In the genomic region with DNA sequence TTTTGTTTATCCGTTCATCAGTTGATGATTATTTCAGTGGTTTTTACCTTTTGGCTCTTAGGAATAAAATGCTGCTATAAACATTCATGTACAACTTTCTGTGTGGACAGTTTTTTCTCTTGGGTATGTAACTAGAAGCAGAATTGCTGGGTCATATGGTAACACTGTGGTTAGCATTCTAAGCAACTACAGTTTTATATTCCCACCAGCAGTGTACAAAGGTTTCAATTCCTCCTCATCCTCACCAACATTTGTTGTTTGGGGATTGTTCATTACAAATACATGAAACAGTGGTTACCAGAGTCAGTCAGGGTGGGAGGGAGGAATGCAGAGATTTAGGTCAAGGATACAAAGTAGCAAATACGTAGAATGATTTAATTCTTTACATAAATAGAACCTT, we compare ENCODE assay signal across 19 cellular contexts.
DNase-seq lines count a peak whose midpoint lies in the region; ATAC-seq and TF ChIP-seq lines count a peak whose summit lies in the region.
"Had no signal": no experiment of that assay in that cellular context is flagged by ENCODE, and none has a peak within 500 bp of the region (broad histone marks: within the 10 kb centered on the region; RNA-seq: fewer than 3 reads in every experiment).

No MANE protein-coding gene starts in this region.

- no peak overlapping the region for H3K27ac Mint-ChIP-seq in CD8-positive, alpha-beta T cell
- H3K27ac Mint-ChIP-seq: CD4-positive, alpha-beta memory T cell; stimulated activated memory B cell treated with anti-CD40 and anti-IgM and Interleukin-4, amounts not matched to agents 10 μg/mL and 1 μg/mL and 100 μg/mL, for 72 hours; WTC11 had no signal

- H3K36me3 Mint-ChIP-seq in CD8-positive, alpha-beta T cell = no peaks in the 10 kb centered on the region
- H3K36me3 Mint-ChIP-seq: CD4-positive, alpha-beta memory T cell; stimulated activated memory B cell treated with anti-CD40 and anti-IgM and Interleukin-4, amounts not matched to agents 10 μg/mL and 1 μg/mL and 100 μg/mL, for 72 hours; WTC11 had no signal

- H3K27ac ChIP-seq in CD8-positive, alpha-beta T cell (ENCODE audit: low read depth, low read length) = no peak overlapping the region

- no peaks in the 10 kb centered on the region for H3K4me1 ChIP-seq in CD8-positive, alpha-beta T cell (ENCODE audit: insufficient read depth, low read length)

- no peaks in the 10 kb centered on the region for H3K27me3 Mint-ChIP-seq in CD8-positive, alpha-beta T cell (ENCODE audit: low read depth)
- H3K27me3 Mint-ChIP-seq: stimulated activated memory B cell treated with anti-CD40 and anti-IgM and Interleukin-4, amounts not matched to agents 10 μg/mL and 1 μg/mL and 100 μg/mL, for 72 hours had no signal

- no peak overlapping the region for H3K4me3 ChIP-seq in CD8-positive, alpha-beta T cell (ENCODE audit: low read depth, low read length)

- CTCF ChIA-PET in CD8-positive, alpha-beta T cell (lab: Charles Lee) = no interaction called here

- DNase-seq in RPMI8226 = peak; percentile 83
- no peak for DNase-seq in NCI-H2107 treated with DMSO at 0.1 percent for 48 hours (lab: John Stamatoyannopoulos, UW; ENCODE audit: unreplicated experiment)
- DNase-seq in CD8-positive, alpha-beta T cell = no peak
- DNase-seq in GDM1 (lab: John Stamatoyannopoulos, UW) = no peak
- DNase-seq: ACHN; activated effector memory CD4-positive, alpha-beta T cell treated with anti-CD3 and anti-CD28 coated beads, Interleukin-2, amount 50 U/mL, for 16 hours; anterior cingulate cortex; CD4-positive, alpha-beta memory T cell; HCEC 1CT; NCI-H2081; NCI-H526 treated with DMSO at 0.1 percent for 48 hours; posterior cingulate gyrus; trophoblast cell had no signal

- no peaks in the 10 kb centered on the region for H3K27me3 ChIP-seq in CD8-positive, alpha-beta T cell (ENCODE audit: insufficient read depth, low read length)

- no peak for TF ChIP-seq CTCF in CD8-positive, alpha-beta T cell (IDR thresholded peaks at IDR 0.05)

- ATAC-seq in GM18511 (IDR thresholded peaks at IDR 0.05; ENCODE audit: unreplicated experiment) (peak; percentile 48), GM21381 (IDR thresholded peaks at IDR 0.05; ENCODE audit: unreplicated experiment) (peak; percentile 38), HG03135 (IDR thresholded peaks at IDR 0.05; ENCODE audit: unreplicated experiment) (peak; percentile 34), GM18519 (IDR thresholded peaks at IDR 0.05; ENCODE audit: low FRiP score, unreplicated experiment) (no peak)
- ATAC-seq in CD8-positive, alpha-beta T cell = no peak
- ATAC-seq: stimulated activated memory B cell treated with anti-CD40 and anti-IgM and Interleukin-4, amounts not matched to agents 10 μg/mL and 1 μg/mL and 100 μg/mL, for 72 hours; WTC11 had no signal

- intact Hi-C loops in CD8-positive, alpha-beta T cell (cut with DNase I, micrococcal nuclease) = no loop called here

- POLR2A ChIA-PET in CD8-positive, alpha-beta T cell (lab: Charles Lee) = no interaction called here

- no peaks in the 10 kb centered on the region for H3K9me3 Mint-ChIP-seq in CD8-positive, alpha-beta T cell
- H3K9me3 Mint-ChIP-seq: stimulated activated memory B cell treated with anti-CD40 and anti-IgM and Interleukin-4, amounts not matched to agents 10 μg/mL and 1 μg/mL and 100 μg/mL, for 72 hours had no signal

- no peaks in the 10 kb centered on the region for H3K36me3 ChIP-seq in CD8-positive, alpha-beta T cell (ENCODE audit: insufficient read depth, low read length)

- H3K9me3 ChIP-seq in CD8-positive, alpha-beta T cell (ENCODE audit: low read length) = no peaks in the 10 kb centered on the region

- no peaks in the 10 kb centered on the region for H3K4me1 Mint-ChIP-seq in CD8-positive, alpha-beta T cell (ENCODE audit: low read depth)
- H3K4me1 Mint-ChIP-seq: stimulated activated memory B cell treated with anti-CD40 and anti-IgM and Interleukin-4, amounts not matched to agents 10 μg/mL and 1 μg/mL and 100 μg/mL, for 72 hours had no signal

- no peak overlapping the region for H3K4me3 Mint-ChIP-seq in CD8-positive, alpha-beta T cell
- H3K4me3 Mint-ChIP-seq: CD4-positive, alpha-beta memory T cell; stimulated activated memory B cell treated with anti-CD40 and anti-IgM and Interleukin-4, amounts not matched to agents 10 μg/mL and 1 μg/mL and 100 μg/mL, for 72 hours; WTC11 had no signal

Comparison
In these comparisons a context has a peak if more than half of its experiments do, and no peak if none do; other contexts are left out.
1. ATAC-seq: peak in GM18511 (single experiment), GM21381 (single experiment) and HG03135 (single experiment); none in CD8-positive, alpha-beta T cell (single experiment) and GM18519 (single experiment).